In genomic region chr19:5150331-5150901, GRCh38 we compare ENCODE assay signal across 24 cellular contexts.
DNase-seq lines count a peak whose midpoint lies in the region; ATAC-seq and TF ChIP-seq lines count a peak whose summit lies in the region.
"Had no signal": no experiment of that assay in that cellular context is flagged by ENCODE, and none has a peak within 500 bp of the region (broad histone marks: within the 10 kb centered on the region; RNA-seq: fewer than 3 reads in every experiment).

No MANE protein-coding gene starts in this region.

- H3K36me3 Mint-ChIP-seq in GM23338 (ENCODE audit: low read depth) (peaks cover 9% of the 10 kb centered on the region; the same call in 2 of the 3 replicates), naive B cell (no peaks in the 10 kb centered on the region)
- H3K36me3 Mint-ChIP-seq in activated CD4-positive, alpha-beta memory T cell treated with anti-CD3 and anti-CD28 coated beads, Interleukin-2, amount 10 ng/mL, durations not matched to agents 7 days and 5 days (ENCODE audit: low read depth) = peaks cover 6% of the 10 kb centered on the region

- H3K27me3 ChIP-seq in GM06990 (replicated peaks; ENCODE audit: control insufficient read depth, insufficient read depth, low read length) (no peaks in the 10 kb centered on the region), GM23338 (ENCODE audit: insufficient read depth) (no peaks in the 10 kb centered on the region)
- H3K27me3 ChIP-seq: BLaER1, gastrocnemius medialis, hepatocyte, transverse colon had no signal

- H3K79me2 ChIP-seq in GM23338 (replicated peaks; ENCODE audit: insufficient read depth) = no peaks in the 10 kb centered on the region
- H3K79me2 ChIP-seq: hepatocyte had no signal

- TF ChIP-seq CTCF in GM06990 (IDR thresholded peaks at IDR 0.05; ENCODE audit: insufficient read depth, low read length, poor library complexity, severe bottlenecking) (no peak), GM23338 (conservative IDR thresholded peaks at IDR 0.05; ENCODE audit: low read depth in 2 of 2) (no peak)

- H3F3A ChIP-seq in GM23338 (replicated peaks; ENCODE audit: low read depth) = no peaks in the 10 kb centered on the region

- peak overlapping the region; percentile 69; the same call in 1 of the 2 replicates for H3K4me2 ChIP-seq in GM23338
- H3K4me2 ChIP-seq: BLaER1, hepatocyte, SK-N-SH had no signal

- peak overlapping the region; percentile 49; the same call in 2 of the 3 replicates for H3K4me3 Mint-ChIP-seq in GM23338
- H3K4me3 Mint-ChIP-seq in naive B cell = no peak overlapping the region
- no peak overlapping the region for H3K4me3 Mint-ChIP-seq in activated CD4-positive, alpha-beta memory T cell treated with anti-CD3 and anti-CD28 coated beads, Interleukin-2, amount 10 ng/mL, durations not matched to agents 7 days and 5 days
- H3K4me3 Mint-ChIP-seq: activated CD8-positive, alpha-beta T cell treated with anti-CD3 and anti-CD28 coated beads for 36 hours; activated naive CD4-positive, alpha-beta T cell treated with anti-CD3 and anti-CD28 coated beads, Interleukin-2, amount 50 U/mL, for 24 hours; activated T-cell treated with anti-CD3 and anti-CD28 coated beads, Interleukin-2, amount 50 U/mL, for 24 hours; mesothelial cell of epicardium; naive thymus-derived CD4-positive, alpha-beta T cell; T-helper 17 cell had no signal

- POLR2A ChIA-PET in activated CD4-positive, alpha-beta memory T cell treated with anti-CD3 and anti-CD28 coated beads, Interleukin-2, amount 10 ng/mL, durations not matched to agents 7 days and 5 days (lab: Charles Lee) = no interaction called here

- H3K4me1 ChIP-seq in GM23338 (ENCODE audit: insufficient read depth) = peaks cover 7% of the 10 kb centered on the region
- H3K4me1 ChIP-seq: left ventricle myocardium inferior, transverse colon had no signal

- H3K4me1 Mint-ChIP-seq in GM23338 (peaks cover 20% of the 10 kb centered on the region), naive B cell (peaks cover 10 to 26% (median 16%) of the 10 kb centered on the region in 3 donors)
- H3K4me1 Mint-ChIP-seq in activated CD4-positive, alpha-beta memory T cell treated with anti-CD3 and anti-CD28 coated beads, Interleukin-2, amount 10 ng/mL, durations not matched to agents 7 days and 5 days = no peaks in the 10 kb centered on the region
- H3K4me1 Mint-ChIP-seq: activated naive CD4-positive, alpha-beta T cell treated with anti-CD3 and anti-CD28 coated beads, Interleukin-2, amount 50 U/mL, for 24 hours; mesothelial cell of epicardium; T-helper 17 cell had no signal

- ATAC-seq in GM23338 = peak; percentile 30
- ATAC-seq in naive B cell (ENCODE audit: low read depth in 2 of 2) = no peak
- ATAC-seq: activated CD8-positive, alpha-beta T cell treated with anti-CD3 and anti-CD28 coated beads for 36 hours; gastrocnemius medialis; naive thymus-derived CD4-positive, alpha-beta T cell; T-helper 17 cell had no signal

- H3K27me3 Mint-ChIP-seq in GM23338 (ENCODE audit: insufficient read depth, low read depth, poor library complexity) (peaks cover 16% of the 10 kb centered on the region), naive B cell (no peaks in the 10 kb centered on the region)
- no peaks in the 10 kb centered on the region for H3K27me3 Mint-ChIP-seq in activated CD4-positive, alpha-beta memory T cell treated with anti-CD3 and anti-CD28 coated beads, Interleukin-2, amount 10 ng/mL, durations not matched to agents 7 days and 5 days
- H3K27me3 Mint-ChIP-seq: activated CD8-positive, alpha-beta T cell treated with anti-CD3 and anti-CD28 coated beads for 36 hours; activated naive CD4-positive, alpha-beta T cell treated with anti-CD3 and anti-CD28 coated beads, Interleukin-2, amount 50 U/mL, for 24 hours; activated T-cell treated with anti-CD3 and anti-CD28 coated beads, Interleukin-2, amount 50 U/mL, for 24 hours; naive thymus-derived CD4-positive, alpha-beta T cell; T-helper 17 cell had no signal

- no peaks in the 10 kb centered on the region for H3K9me2 ChIP-seq in GM23338 (ENCODE audit: insufficient read depth)
- H3K9me2 ChIP-seq: SK-N-SH had no signal

- H3K9me3 Mint-ChIP-seq in GM23338 = no peaks in the 10 kb centered on the region
- H3K9me3 Mint-ChIP-seq in naive B cell = no peaks in the 10 kb centered on the region
- no peaks in the 10 kb centered on the region for H3K9me3 Mint-ChIP-seq in activated CD4-positive, alpha-beta memory T cell treated with anti-CD3 and anti-CD28 coated beads, Interleukin-2, amount 10 ng/mL, durations not matched to agents 7 days and 5 days
- H3K9me3 Mint-ChIP-seq: activated CD8-positive, alpha-beta T cell treated with anti-CD3 and anti-CD28 coated beads for 36 hours; activated naive CD4-positive, alpha-beta T cell treated with anti-CD3 and anti-CD28 coated beads, Interleukin-2, amount 50 U/mL, for 24 hours; activated T-cell treated with anti-CD3 and anti-CD28 coated beads, Interleukin-2, amount 50 U/mL, for 24 hours; mesothelial cell of epicardium had no signal

- CTCF ChIA-PET in activated CD4-positive, alpha-beta memory T cell treated with anti-CD3 and anti-CD28 coated beads, Interleukin-2, amount 10 ng/mL, durations not matched to agents 7 days and 5 days (lab: Charles Lee) = no interaction called here

- peak; percentile 1 for DNase-seq in GM06990 (ENCODE audit: extremely low read depth, insufficient read length)
- DNase-seq in GM23338 (ENCODE audit: low spot score) = no peak
- peak; percentile 52 for DNase-seq in ecto neural progenitor cell (ENCODE audit: low spot score)
- peak; percentile 0 for DNase-seq in naive B cell
- DNase-seq in Ammon's horn (ENCODE audit: low spot score) = no peak
- no peak for DNase-seq in activated T-cell treated with anti-CD3 and anti-CD28 coated beads for 4 hours
- DNase-seq in activated CD4-positive, alpha-beta memory T cell treated with anti-CD3 and anti-CD28 coated beads, Interleukin-2, amount 10 ng/mL, durations not matched to agents 7 days and 5 days = no peak
- DNase-seq: activated CD4-positive, alpha-beta T cell treated with anti-CD3 and anti-CD28 coated beads for 1 hour; activated CD8-positive, alpha-beta T cell treated with anti-CD3 and anti-CD28 coated beads for 36 hours; activated T-cell treated with anti-CD3 and anti-CD28 coated beads, Interleukin-2, amount 50 U/mL, for 24 hours; anterior cingulate cortex; DMS53; left ventricle myocardium inferior; naive thymus-derived CD4-positive, alpha-beta T cell; NCI-H446 treated with DMSO at 0.1 percent for 48 hours; RPMI8226; SK-N-SH; transverse colon had no signal

- no peak overlapping the region for H3K27ac ChIP-seq in GM23338 (ENCODE audit: low read depth)
- H3K27ac ChIP-seq: BLaER1, gastrocnemius medialis, hepatocyte, left ventricle myocardium inferior, transverse colon had no signal

- peaks cover 21% of the 10 kb centered on the region for H3K36me3 ChIP-seq in GM06990 (ENCODE audit: control insufficient read depth, insufficient read depth, low read length)
- H3K36me3 ChIP-seq in GM23338 (ENCODE audit: insufficient read depth) = no peaks in the 10 kb centered on the region

- no peak overlapping the region for H2AFZ ChIP-seq in GM23338
- H2AFZ ChIP-seq: hepatocyte had no signal

- H4K20me1 ChIP-seq in GM23338 (replicated peaks; ENCODE audit: insufficient read depth) = no peaks in the 10 kb centered on the region

- H3K27ac Mint-ChIP-seq in GM23338 (no peak overlapping the region), naive B cell (peak overlapping the region in 2 of 6 donors; percentile 31 to 60)
- no peak overlapping the region for H3K27ac Mint-ChIP-seq in activated CD4-positive, alpha-beta memory T cell treated with anti-CD3 and anti-CD28 coated beads, Interleukin-2, amount 10 ng/mL, durations not matched to agents 7 days and 5 days
- H3K27ac Mint-ChIP-seq: activated CD8-positive, alpha-beta T cell treated with anti-CD3 and anti-CD28 coated beads for 36 hours; activated naive CD4-positive, alpha-beta T cell treated with anti-CD3 and anti-CD28 coated beads, Interleukin-2, amount 50 U/mL, for 24 hours; activated T-cell treated with anti-CD3 and anti-CD28 coated beads, Interleukin-2, amount 50 U/mL, for 24 hours; mesothelial cell of epicardium; naive thymus-derived CD4-positive, alpha-beta T cell; T-helper 17 cell had no signal

- H3K4me3 ChIP-seq in GM06990 (replicated peaks; ENCODE audit: low read depth, low read length) (no peak overlapping the region), GM23338 (peak overlapping the region; percentile 35; the same call in 1 of the 2 replicates)
- H3K4me3 ChIP-seq: BLaER1, gastrocnemius medialis, hepatocyte, left ventricle myocardium inferior, transverse colon had no signal

TF ChIP-seq in GM23338, 12 proteins besides CTCF, POLR2A, EP300 and RAD21 (continues in another document):
- TF ChIP-seq EZH2 (IDR thresholded peaks at IDR 0.05; ENCODE audit: low read depth, unreplicated experiment) = no peak
- no peak for TF ChIP-seq NANOG (IDR thresholded peaks at IDR 0.05; ENCODE audit: borderline replicate concordance)
- TF ChIP-seq, protein P1, sequence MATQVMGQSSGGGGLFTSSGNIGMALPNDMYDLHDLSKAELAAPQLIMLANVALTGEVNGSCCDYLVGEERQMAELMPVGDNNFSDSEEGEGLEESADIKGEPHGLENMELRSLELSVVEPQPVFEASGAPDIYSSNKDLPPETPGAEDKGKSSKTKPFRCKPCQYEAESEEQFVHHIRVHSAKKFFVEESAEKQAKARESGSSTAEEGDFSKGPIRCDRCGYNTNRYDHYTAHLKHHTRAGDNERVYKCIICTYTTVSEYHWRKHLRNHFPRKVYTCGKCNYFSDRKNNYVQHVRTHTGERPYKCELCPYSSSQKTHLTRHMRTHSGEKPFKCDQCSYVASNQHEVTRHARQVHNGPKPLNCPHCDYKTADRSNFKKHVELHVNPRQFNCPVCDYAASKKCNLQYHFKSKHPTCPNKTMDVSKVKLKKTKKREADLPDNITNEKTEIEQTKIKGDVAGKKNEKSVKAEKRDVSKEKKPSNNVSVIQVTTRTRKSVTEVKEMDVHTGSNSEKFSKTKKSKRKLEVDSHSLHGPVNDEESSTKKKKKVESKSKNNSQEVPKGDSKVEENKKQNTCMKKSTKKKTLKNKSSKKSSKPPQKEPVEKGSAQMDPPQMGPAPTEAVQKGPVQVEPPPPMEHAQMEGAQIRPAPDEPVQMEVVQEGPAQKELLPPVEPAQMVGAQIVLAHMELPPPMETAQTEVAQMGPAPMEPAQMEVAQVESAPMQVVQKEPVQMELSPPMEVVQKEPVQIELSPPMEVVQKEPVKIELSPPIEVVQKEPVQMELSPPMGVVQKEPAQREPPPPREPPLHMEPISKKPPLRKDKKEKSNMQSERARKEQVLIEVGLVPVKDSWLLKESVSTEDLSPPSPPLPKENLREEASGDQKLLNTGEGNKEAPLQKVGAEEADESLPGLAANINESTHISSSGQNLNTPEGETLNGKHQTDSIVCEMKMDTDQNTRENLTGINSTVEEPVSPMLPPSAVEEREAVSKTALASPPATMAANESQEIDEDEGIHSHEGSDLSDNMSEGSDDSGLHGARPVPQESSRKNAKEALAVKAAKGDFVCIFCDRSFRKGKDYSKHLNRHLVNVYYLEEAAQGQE (IDR thresholded peaks at IDR 0.05; ENCODE audit: unreplicated experiment) = no peak
- TF ChIP-seq EZH2phosphoT487 (IDR thresholded peaks at IDR 0.05; ENCODE audit: unreplicated experiment) = no peak
- no peak for TF ChIP-seq ZNF114 (CRISPR knock-in tag; IDR thresholded peaks at IDR 0.05)
- TF ChIP-seq POLR2AphosphoS5 (IDR thresholded peaks at IDR 0.05; ENCODE audit: low read depth) = no peak
- no peak for TF ChIP-seq ZNF331 (CRISPR knock-in tag; IDR thresholded peaks at IDR 0.05; ENCODE audit: low read depth)
- no peak for TF ChIP-seq JUNB (IDR thresholded peaks at IDR 0.05; ENCODE audit: unreplicated experiment)

Comparison
In these comparisons a context has a peak if more than half of its experiments do, and no peak if none do; other contexts are left out.
1. DNase-seq: peak in GM06990 (single experiment), ecto neural progenitor cell (single experiment) and naive B cell (single experiment); none in GM23338 (single experiment), Ammon's horn (single experiment), activated T-cell treated with anti-CD3 and anti-CD28 coated beads for 4 hours (single experiment) and activated CD4-positive, alpha-beta memory T cell treated with anti-CD3 and anti-CD28 coated beads, Interleukin-2, amount 10 ng/mL, durations not matched to agents 7 days and 5 days (single experiment).